In the genomic region with DNA sequence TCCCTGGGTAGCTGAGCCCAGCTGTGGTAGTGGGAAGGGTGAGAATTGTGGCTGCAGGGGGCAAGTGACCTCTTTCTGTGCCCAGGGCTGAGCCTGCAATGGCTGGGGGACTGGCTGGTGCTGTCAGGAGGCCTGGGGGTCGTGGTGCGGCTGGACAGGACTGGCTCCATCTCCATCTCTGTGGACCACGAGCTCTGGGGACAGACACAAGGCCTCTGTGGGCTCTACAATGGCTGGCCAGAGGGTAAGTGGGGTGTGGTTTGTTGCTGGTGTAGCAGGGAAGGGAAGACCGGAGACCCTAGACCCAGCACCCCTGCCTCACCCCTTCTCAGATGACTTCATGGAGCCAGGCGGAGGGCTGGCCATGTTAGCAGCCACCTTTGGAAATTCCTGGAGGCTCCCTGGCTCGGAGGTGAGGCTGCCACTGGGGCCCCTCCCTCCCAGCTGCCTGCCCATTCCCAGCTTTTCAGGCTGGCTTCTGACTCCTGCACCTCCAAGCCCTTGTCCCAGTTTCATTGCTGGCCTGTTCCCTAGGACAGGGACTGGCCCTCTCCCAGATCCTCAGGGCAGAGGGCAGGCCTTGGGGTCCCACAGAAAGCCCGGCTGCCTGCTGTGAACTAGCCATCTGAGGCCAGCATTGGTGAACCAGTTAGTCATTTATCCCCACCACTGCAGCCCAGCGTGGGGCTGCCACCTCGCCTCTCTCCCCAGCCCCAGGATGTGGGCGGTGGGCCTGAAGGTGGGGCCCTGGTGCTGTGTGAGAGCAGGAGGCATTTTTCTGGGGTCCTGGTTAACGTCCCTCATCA, we compare ENCODE assay signal across 1 cellular context.
A peak's percentile ranks its signal among the peaks of the same experiment; 100 is the strongest.
TF ChIP-seq lines count a peak whose summit lies in the region.

No MANE protein-coding gene starts in this region.

TF ChIP-seq in K562, 482 proteins besides CTCF, POLR2A, EP300 and RAD21:
- TF ChIP-seq POLR2G (IDR thresholded peaks at IDR 0.05; ENCODE audit: low read depth, low read length) (peak; percentile 45), GTF2A2 (tag; IDR thresholded peaks at IDR 0.05) (no peak)
TF ChIP-seq in K562: peak in this region for 1.
